In the genomic region with DNA sequence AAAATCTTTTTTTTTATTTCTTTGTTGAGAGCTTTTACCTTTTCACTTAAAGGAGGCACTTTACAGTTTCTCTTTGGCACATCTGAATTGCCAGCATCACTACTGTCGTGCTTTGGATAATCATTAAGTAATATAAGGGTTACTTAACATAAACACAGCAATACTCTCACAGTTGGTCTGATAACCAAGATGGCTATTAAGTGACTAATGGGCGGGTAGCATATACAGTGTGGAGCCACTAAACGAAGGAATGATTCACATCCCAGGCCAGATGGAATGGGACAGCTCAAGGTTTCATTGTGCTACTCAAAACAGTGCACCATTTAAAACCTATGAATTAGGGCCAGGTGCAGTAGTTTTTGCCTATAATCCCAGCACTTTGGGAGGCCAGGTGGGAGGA, we compare ENCODE assay signal across 19 cellular contexts.
"Had no signal": no experiment of that assay in that cellular context is flagged by ENCODE, and none has a peak within 500 bp of the region (broad histone marks: within the 10 kb centered on the region; RNA-seq: fewer than 3 reads in every experiment).

No MANE protein-coding gene starts in this region.

- H3K4me3 Mint-ChIP-seq: naive thymus-derived CD8-positive, alpha-beta T cell; stimulated activated memory B cell treated with anti-CD40 and anti-IgM and Interleukin-4, amounts not matched to agents 10 μg/mL and 1 μg/mL and 100 μg/mL, for 72 hours; stimulated activated naive CD8-positive, alpha-beta T cell treated with anti-CD3 and anti-CD28 coated beads, Interleukin-15, Interleukin-2, amounts not matched to agents 100 ng/mL and 50 ng/mL, for 24 hours had no signal

- H3K4me1 Mint-ChIP-seq: stimulated activated memory B cell treated with anti-CD40 and anti-IgM and Interleukin-4, amounts not matched to agents 10 μg/mL and 1 μg/mL and 100 μg/mL, for 72 hours had no signal

- H3K27me3 ChIP-seq: esophagus squamous epithelium, heart right ventricle, neutrophil, spleen, tibial artery, upper lobe of right lung, vagina had no signal

- H3K27ac ChIP-seq: esophagus squamous epithelium, heart right ventricle, neutrophil, spleen, tibial artery, upper lobe of right lung, vagina had no signal

- H3K4me3 ChIP-seq: esophagus squamous epithelium, heart right ventricle, mucosa of descending colon, spleen, tibial artery, upper lobe of right lung, vagina had no signal

- H3K27ac Mint-ChIP-seq: naive thymus-derived CD8-positive, alpha-beta T cell; stimulated activated memory B cell treated with anti-CD40 and anti-IgM and Interleukin-4, amounts not matched to agents 10 μg/mL and 1 μg/mL and 100 μg/mL, for 72 hours; stimulated activated naive CD8-positive, alpha-beta T cell treated with anti-CD3 and anti-CD28 coated beads, Interleukin-15, Interleukin-2, amounts not matched to agents 100 ng/mL and 50 ng/mL, for 24 hours had no signal

- H3K9me3 ChIP-seq: esophagus squamous epithelium, heart right ventricle, mucosa of descending colon, neutrophil, spleen, tibial artery, upper lobe of right lung, vagina had no signal

- H3K27me3 Mint-ChIP-seq: naive thymus-derived CD8-positive, alpha-beta T cell; stimulated activated memory B cell treated with anti-CD40 and anti-IgM and Interleukin-4, amounts not matched to agents 10 μg/mL and 1 μg/mL and 100 μg/mL, for 72 hours; stimulated activated naive CD8-positive, alpha-beta T cell treated with anti-CD3 and anti-CD28 coated beads, Interleukin-15, Interleukin-2, amounts not matched to agents 100 ng/mL and 50 ng/mL, for 24 hours had no signal

- H3K9me3 Mint-ChIP-seq: naive thymus-derived CD8-positive, alpha-beta T cell; stimulated activated memory B cell treated with anti-CD40 and anti-IgM and Interleukin-4, amounts not matched to agents 10 μg/mL and 1 μg/mL and 100 μg/mL, for 72 hours; stimulated activated naive CD8-positive, alpha-beta T cell treated with anti-CD3 and anti-CD28 coated beads, Interleukin-15, Interleukin-2, amounts not matched to agents 100 ng/mL and 50 ng/mL, for 24 hours had no signal

- DNase-seq: effector memory CD4-positive, alpha-beta T cell; esophagus squamous epithelium; heart right ventricle; hypothalamus; islet precursor cell; mammary epithelial cell; mucosa of descending colon; naive thymus-derived CD8-positive, alpha-beta T cell; posterior cingulate gyrus; spleen; stimulated activated CD4-positive, alpha-beta T cell treated with anti-CD3 and anti-CD28 coated beads, Interleukin-15, amount 100 ng/mL, for 24 hours; stimulated activated CD4-positive, alpha-beta T cell treated with anti-CD3 and anti-CD28 coated beads, Interleukin-1b, Interleukin-23, amount 100 ng/mL, for 48 hours; stimulated activated CD4-positive, alpha-beta T cell treated with anti-CD3 and anti-CD28 coated beads, Interleukin-4, amount 100 ng/mL, for 24 hours; tibial artery; upper lobe of right lung had no signal
